ENCODE assay signal across 13 cellular contexts in the genomic region with DNA sequence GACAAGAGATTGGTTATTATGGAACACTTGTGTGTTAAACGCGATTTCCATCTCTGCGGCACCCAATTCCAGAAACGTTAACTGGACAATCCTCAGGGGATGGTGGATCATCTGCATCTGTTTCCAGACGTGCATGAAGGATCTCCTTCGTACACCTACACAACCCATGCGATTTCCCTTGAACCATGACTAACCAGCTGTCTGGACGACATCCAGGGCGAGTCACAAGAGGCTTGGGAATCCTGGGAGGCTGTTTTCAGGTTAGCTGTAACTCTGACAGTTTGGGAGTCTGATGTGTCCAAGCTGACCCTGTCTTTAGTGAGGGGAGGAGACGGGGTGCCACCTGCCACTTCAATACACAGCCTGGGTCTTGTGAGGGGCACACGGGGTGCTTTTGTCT.
DNase-seq lines count a peak whose midpoint lies in the region; TF ChIP-seq lines count a peak whose summit lies in the region.
"Had no signal": no experiment of that assay in that cellular context is flagged by ENCODE, and none has a peak within 500 bp of the region (broad histone marks: within the 10 kb centered on the region; RNA-seq: fewer than 3 reads in every experiment).

No MANE protein-coding gene starts in this region.

- TF ChIP-seq CTCF in HFFc6 (IDR thresholded peaks at IDR 0.05) (no peak), WERI-Rb-1 (IDR thresholded peaks at IDR 0.05; ENCODE audit: low read depth, low read length) (no peak), glutamatergic neuron (IDR thresholded peaks at IDR 0.05; ENCODE audit: partially characterized antibody, unreplicated experiment) (no peak), GM10248 (IDR thresholded peaks at IDR 0.05; ENCODE audit: control extremely low read depth, extremely low read depth, low read depth, missing control alignments) (no peak)

- H3K27ac ChIP-seq in WERI-Rb-1 = peak overlapping the region; percentile 88
- H3K27ac ChIP-seq: BLaER1 treated with 17β-estradiol and CSF1 and Interleukin-3, amounts not matched to agents 10 nM and 100 nM had no signal

- peak overlapping the region; percentile 72 for H3K27ac Mint-ChIP-seq in HFFc6
- peak overlapping the region; percentile 72 for H3K27ac Mint-ChIP-seq in glutamatergic neuron (ENCODE audit: unreplicated experiment)

- POLR2A ChIA-PET in GM10248 (lab: Yijun Ruan, JAX) = no interaction called here

- peak overlapping the region; percentile 6; the same call in 1 of the 2 replicates for H3K4me3 Mint-ChIP-seq in HFFc6
- H3K4me3 Mint-ChIP-seq in glutamatergic neuron (ENCODE audit: unreplicated experiment) = no peak overlapping the region

- H3K4me3 ChIP-seq in WERI-Rb-1 (ENCODE audit: low read depth, low read length) = no peak overlapping the region
- H3K4me3 ChIP-seq: BLaER1 treated with 17β-estradiol and CSF1 and Interleukin-3, amounts not matched to agents 10 nM and 100 nM had no signal

- no peaks in the 10 kb centered on the region for H3K9me3 Mint-ChIP-seq in HFFc6
- H3K9me3 Mint-ChIP-seq in glutamatergic neuron (ENCODE audit: unreplicated experiment) = peaks cover 1% of the 10 kb centered on the region

- CTCF ChIA-PET in GM10248 (lab: Yijun Ruan, JAX) = interaction anchor here (1.1 kb wide), 1 partner anchor 145 kb away, joined by 3 read pairs; no protein-coding TSS in a partner anchor

- no peaks in the 10 kb centered on the region for H3K36me3 ChIP-seq in WERI-Rb-1

- H3K27me3 Mint-ChIP-seq in HFFc6 (ENCODE audit: insufficient read depth) (no peaks in the 10 kb centered on the region; the same call in 1 of the 2 replicates), glutamatergic neuron (ENCODE audit: unreplicated experiment) (no peaks in the 10 kb centered on the region)

- H3K36me3 Mint-ChIP-seq in HFFc6 (ENCODE audit: low read depth) (no peaks in the 10 kb centered on the region; the same call in 1 of the 2 replicates), glutamatergic neuron (ENCODE audit: unreplicated experiment) (no peaks in the 10 kb centered on the region)

- peaks cover 19% of the 10 kb centered on the region for H3K4me1 Mint-ChIP-seq in HFFc6 (ENCODE audit: low read depth)
- H3K4me1 Mint-ChIP-seq in glutamatergic neuron (ENCODE audit: low read depth, unreplicated experiment) = peaks cover 33% of the 10 kb centered on the region

- no peaks in the 10 kb centered on the region for H3K27me3 ChIP-seq in WERI-Rb-1 (ENCODE audit: insufficient read depth, low read depth, severe bottlenecking)
- H3K27me3 ChIP-seq: BLaER1 treated with 17β-estradiol and CSF1 and Interleukin-3, amounts not matched to agents 10 nM and 100 nM had no signal

- no peaks in the 10 kb centered on the region for H3K9me3 ChIP-seq in WERI-Rb-1 (ENCODE audit: severe bottlenecking)
- H3K9me3 ChIP-seq: BLaER1 treated with 17β-estradiol and CSF1 and Interleukin-3, amounts not matched to agents 10 nM and 100 nM had no signal

- peak; percentile 65 for DNase-seq in A172 (ENCODE audit: low spot score)
- peak; percentile 77 for DNase-seq in HFFc6
- no peak for DNase-seq in WERI-Rb-1
- DNase-seq in glutamatergic neuron = no peak
- DNase-seq in activated CD4-positive, CD25-positive, alpha-beta regulatory T cell treated with anti-CD3 and anti-CD28 coated beads, Interleukin-2, amount 50 U/mL, for 72 hours = no peak
- DNase-seq in SHP77 (lab: John Stamatoyannopoulos, UW) = no peak
- no peak for DNase-seq in GM10248 (ENCODE audit: extremely low spot score)
- DNase-seq in SW 1271 (lab: John Stamatoyannopoulos, UW) = no peak
- DNase-seq: KG1, midbrain, NCI-H774, small intestine had no signal

Comparison
In these comparisons a context has a peak if more than half of its experiments do, and no peak if none do; other contexts are left out.
1. DNase-seq: peak in A172 (single experiment) and HFFc6 (single experiment); none in WERI-Rb-1 (single experiment), glutamatergic neuron (single experiment), activated CD4-positive, CD25-positive, alpha-beta regulatory T cell treated with anti-CD3 and anti-CD28 coated beads, Interleukin-2, amount 50 U/mL, for 72 hours (single experiment), SHP77 (0 of 2), GM10248 (single experiment) and SW 1271 (0 of 2).